12 cellular contexts compared by ENCODE assay signal in genomic region chr16:73082608-73083007, GRCh38. TPM values are rescaled to one million over a fixed set of nuclear protein-coding genes. Genes with fewer than 3 reads are reported as not detected.
DNase-seq lines count a peak whose midpoint lies in the region; ATAC-seq, FAIRE-seq and TF ChIP-seq lines count a peak whose summit lies in the region.
"Had no signal": no experiment of that assay in that cellular context is flagged by ENCODE, and none has a peak within 500 bp of the region (broad histone marks: within the 10 kb centered on the region; RNA-seq: fewer than 3 reads in every experiment).

No MANE protein-coding gene starts in this region.

- H3K36me3 ChIP-seq in HepG2 (replicated peaks in 1 of 2; ENCODE audit: control insufficient read depth in 1 of 2, insufficient read depth in 2 of 2, low read length in 2 of 2): no peaks in the 10 kb centered on the region

- H3K27ac ChIP-seq in HepG2 (ENCODE audit: extremely low read length, insufficient read depth, low read length): no peak overlapping the region

- H3K4me3 ChIP-seq in HepG2 (replicated peaks in 1 of 3; ENCODE audit: insufficient read depth in 1 of 3, low read depth in 2 of 3, low read length in 3 of 3): no peak overlapping the region

- H3K9me3 ChIP-seq in HepG2 (ENCODE audit: low read length): no peaks in the 10 kb centered on the region

- no peak for TF ChIP-seq RAD21 in HepG2 (CRISPR knock-in tag; IDR thresholded peaks at IDR 0.05)

- in situ Hi-C loops in ACHN (cut with HindIII; ENCODE audit: low pct_ligation_motif_present, low pct_unique_long_range_greater_than_20kb, low sequenced_read_pairs) (no loop called here), HepG2 (cut with HindIII; ENCODE audit: extremely low pct_ligation_motif_present, low pct_unique_long_range_greater_than_20kb) (no loop called here)

- no peak for TF ChIP-seq POLR2A in HepG2 (IDR thresholded peaks at IDR 0.05; ENCODE audit: insufficient read depth in 1 of 2, low read depth in 2 of 2, low read length in 2 of 2)

- TF ChIP-seq CTCF in HepG2 (CRISPR knock-in tag; IDR thresholded peaks at IDR 0.05): no peak

- no TSS peak for BruUV-seq in HepG2 (replicated peaks; lab: Mats Ljungman, UMichigan)

- H2AFZ ChIP-seq in HepG2 (ENCODE audit: low read length): no peak overlapping the region

- ATAC-seq in HepG2: no peak
- ATAC-seq in HG02938 (IDR thresholded peaks at IDR 0.05; ENCODE audit: unreplicated experiment): no peak

- no peak for FAIRE-seq in HepG2 (lab: Jason Lieb, UNC)
- FAIRE-seq: GM18507, kidney had no signal

- H3K4me1 ChIP-seq in HepG2 (ENCODE audit: insufficient read depth, low read length): no peaks in the 10 kb centered on the region

- H3K79me2 ChIP-seq in HepG2 (ENCODE audit: insufficient read depth, low read length): no peaks in the 10 kb centered on the region

- WGBS in HepG2 (ENCODE audit: low lambda C conversion rate): 4% methylated on average over 4 of the region's 4 CpGs

- no peak overlapping the region for H3K9ac ChIP-seq in HepG2 (ENCODE audit: insufficient read depth, low read depth, low read length)

- no peak overlapping the region for H3K4me2 ChIP-seq in HepG2 (ENCODE audit: low read depth, low read length)

- no peaks in the 10 kb centered on the region for H4K20me1 ChIP-seq in HepG2 (ENCODE audit: insufficient read depth, low read length)

- peaks cover 0 to 8% of the 10 kb centered on the region in 2 experiments; a peak in 1 of 5 replicates for H3K27me3 ChIP-seq in HepG2 (ENCODE audit: control insufficient read depth in 1 of 2, insufficient read depth in 2 of 2, low read length in 2 of 2)

- no peak; a peak in 1 of 4 replicates for TF ChIP-seq EP300 in HepG2 (IDR thresholded peaks at IDR 0.05; ENCODE audit: low read depth in 2 of 2, low read length in 2 of 2)
- no peak for TF ChIP-seq EP300 in HepG2 (CRISPR knock-in tag; IDR thresholded peaks at IDR 0.05; ENCODE audit: borderline replicate concordance)

- POLR2A ChIA-PET in HepG2 (lab: Yijun Ruan, JAX): interaction anchor here (1.5 kb wide), 1 partner anchor 13 kb away, joined by 4 read pairs; no protein-coding TSS in a partner anchor

- CTCF ChIA-PET in HepG2 (lab: Yijun Ruan, JAX; ENCODE audit: low intra/inter-chr PET ratio, low total read pairs): no interaction called here

- DNase-seq in ACHN (peak; percentile 16), HPDE6-E6E7 (ENCODE audit: extremely low spot score) (peak; percentile 73), astrocyte of the hippocampus (ENCODE audit: low read depth, low spot score) (peak; percentile 70), HepG2 (ENCODE audit: low spot score) (peak; percentile 37), C1 segment of cervical spinal cord (lab: John Stamatoyannopoulos, UW) (no peak)
- no peak for DNase-seq in activated CD4-positive, alpha-beta T cell treated with anti-CD3 and anti-CD28 coated beads, Interleukin-2, amount 50 U/mL, for 4 hours
- DNase-seq in activated CD4-positive, alpha-beta T cell treated with anti-CD3 and anti-CD28 coated beads for 1 hour: no peak
- DNase-seq: activated T-cell treated with anti-CD3 and anti-CD28 coated beads for 4 hours, kidney, right cardiac atrium had no signal

- intact Hi-C loops in HepG2 (cut with micrococcal nuclease; ENCODE audit: unreplicated experiment): no loop called here

TF ChIP-seq in HepG2, 621 proteins besides CTCF, POLR2A, EP300 and RAD21 (continues in another document):
- TF ChIP-seq ZNF343 (CRISPR knock-in tag; IDR thresholded peaks at IDR 0.05) (no peak), FOSL2 (CRISPR knock-in tag; IDR thresholded peaks at IDR 0.05) (peak; percentile 35; the same call in 1 of the 2 replicates), EHMT2 (IDR thresholded peaks at IDR 0.05; ENCODE audit: borderline replicate concordance, low read depth, low read length) (no peak), GATAD2A (CRISPR knock-in tag; IDR thresholded peaks at IDR 0.05) (peak; percentile 53), HMG20A (CRISPR knock-in tag; IDR thresholded peaks at IDR 0.05; ENCODE audit: borderline replicate concordance) (peak; percentile 9; the same call in 1 of the 2 replicates), ZNF124 (CRISPR knock-in tag; IDR thresholded peaks at IDR 0.05) (no peak), CEBPB (IDR thresholded peaks at IDR 0.05; ENCODE audit: borderline replicate concordance, low read depth, low read length) (peak; percentile 62; the same call in 1 of the 2 replicates), ATF4 (CRISPR knock-in tag; IDR thresholded peaks at IDR 0.05) (peak in 1 of 2 experiments; percentile 90; a peak in 2 of 4 replicates), ZNF503 (CRISPR knock-in tag; IDR thresholded peaks at IDR 0.05) (no peak)
- TF ChIP-seq, protein P1, sequence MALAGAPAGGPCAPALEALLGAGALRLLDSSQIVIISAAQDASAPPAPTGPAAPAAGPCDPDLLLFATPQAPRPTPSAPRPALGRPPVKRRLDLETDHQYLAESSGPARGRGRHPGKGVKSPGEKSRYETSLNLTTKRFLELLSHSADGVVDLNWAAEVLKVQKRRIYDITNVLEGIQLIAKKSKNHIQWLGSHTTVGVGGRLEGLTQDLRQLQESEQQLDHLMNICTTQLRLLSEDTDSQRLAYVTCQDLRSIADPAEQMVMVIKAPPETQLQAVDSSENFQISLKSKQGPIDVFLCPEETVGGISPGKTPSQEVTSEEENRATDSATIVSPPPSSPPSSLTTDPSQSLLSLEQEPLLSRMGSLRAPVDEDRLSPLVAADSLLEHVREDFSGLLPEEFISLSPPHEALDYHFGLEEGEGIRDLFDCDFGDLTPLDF (CRISPR knock-in tag; IDR thresholded peaks at IDR 0.05): no peak

RNA-seq across cellular contexts. Expression of gene ZFHX3, which starts 34.7 kb away (rescaled TPM):
- total RNA-seq in HepG2 (2016; rRNA removed; fragmentation: Illumina TruSeq; extraction: Trizol): 6.0 and 12.3 TPM in 2 replicates
- 1.8 and 1.9 TPM in 2 replicates for total RNA-seq in HepG2 (2016; cell fraction: cytosol; rRNA removed; fragmentation: Illumina TruSeq; extraction: Trizol; ENCODE audit: low read depth)
- total RNA-seq in HepG2 (2016; cell fraction: insoluble cytoplasmic fraction; rRNA removed; fragmentation: Illumina TruSeq; extraction: Trizol): 5.6 and 10.6 TPM in 2 replicates
- total RNA-seq in HepG2 (2016; cell fraction: membrane; rRNA removed; fragmentation: Illumina TruSeq; extraction: Trizol): 5.0 and 5.6 TPM in 2 replicates
- total RNA-seq in HepG2 (2016; cell fraction: nucleus; rRNA removed; fragmentation: Illumina TruSeq; extraction: Trizol): 15.3 and 19.7 TPM in 2 replicates
- polyA plus RNA-seq in HepG2 (2011; rRNA removed): 5.0 and 5.3 TPM in 2 replicates
- 3.5 and 4.2 TPM in 2 replicates for polyA plus RNA-seq in HepG2 (2011; cell fraction: cytosol; rRNA removed)
- polyA plus RNA-seq in HepG2 (2011; cell fraction: nucleus; rRNA removed): 10.2 and 11.2 TPM in 2 replicates
- polyA plus RNA-seq in HepG2 (2012): 12.6 and 14.4 TPM in 2 replicates
- polyA plus RNA-seq in HepG2 (2016; cell fraction: cytosol; fragmentation: Illumina TruSeq; extraction: Trizol; ENCODE audit: low read depth): 0.31 and 0.36 TPM in 2 replicates
- 8.6 and 11.4 TPM in 2 replicates for polyA plus RNA-seq in HepG2 (2016; cell fraction: insoluble cytoplasmic fraction; fragmentation: Illumina TruSeq; extraction: Trizol; ENCODE audit: low read depth)
- 1.0 and 1.4 TPM in 2 replicates for polyA plus RNA-seq in HepG2 (2016; cell fraction: membrane; fragmentation: Illumina TruSeq; extraction: Trizol; ENCODE audit: low read depth)
- 16.2 and 17.6 TPM in 2 replicates for polyA plus RNA-seq in HepG2 (2016; cell fraction: nucleus; fragmentation: Illumina TruSeq; extraction: Trizol; ENCODE audit: insufficient read depth, low read depth)
- 12.7 and 18.2 TPM in 2 replicates for polyA minus RNA-seq in HepG2 (2011; rRNA and poly(A)+ RNA removed; ENCODE audit: low replicate concordance)
- polyA minus RNA-seq in HepG2 (2011; cell fraction: cytosol; rRNA and poly(A)+ RNA removed): 16.9 and 20.7 TPM in 2 replicates
- 23.9 and 27.2 TPM in 2 replicates for polyA minus RNA-seq in HepG2 (2011; cell fraction: nucleus; rRNA and poly(A)+ RNA removed)

Comparison
In these comparisons a context has a peak if more than half of its experiments do, and no peak if none do; other contexts are left out.
1. DNase-seq: peak in ACHN (single experiment), HPDE6-E6E7 (single experiment), astrocyte of the hippocampus (single experiment) and HepG2 (single experiment); none in activated CD4-positive, alpha-beta T cell treated with anti-CD3 and anti-CD28 coated beads, Interleukin-2, amount 50 U/mL, for 4 hours (0 of 2), activated CD4-positive, alpha-beta T cell treated with anti-CD3 and anti-CD28 coated beads for 1 hour (single experiment) and C1 segment of cervical spinal cord (0 of 14).